Comparison of ENCODE assay signal across 1 cellular context in the genomic region with DNA sequence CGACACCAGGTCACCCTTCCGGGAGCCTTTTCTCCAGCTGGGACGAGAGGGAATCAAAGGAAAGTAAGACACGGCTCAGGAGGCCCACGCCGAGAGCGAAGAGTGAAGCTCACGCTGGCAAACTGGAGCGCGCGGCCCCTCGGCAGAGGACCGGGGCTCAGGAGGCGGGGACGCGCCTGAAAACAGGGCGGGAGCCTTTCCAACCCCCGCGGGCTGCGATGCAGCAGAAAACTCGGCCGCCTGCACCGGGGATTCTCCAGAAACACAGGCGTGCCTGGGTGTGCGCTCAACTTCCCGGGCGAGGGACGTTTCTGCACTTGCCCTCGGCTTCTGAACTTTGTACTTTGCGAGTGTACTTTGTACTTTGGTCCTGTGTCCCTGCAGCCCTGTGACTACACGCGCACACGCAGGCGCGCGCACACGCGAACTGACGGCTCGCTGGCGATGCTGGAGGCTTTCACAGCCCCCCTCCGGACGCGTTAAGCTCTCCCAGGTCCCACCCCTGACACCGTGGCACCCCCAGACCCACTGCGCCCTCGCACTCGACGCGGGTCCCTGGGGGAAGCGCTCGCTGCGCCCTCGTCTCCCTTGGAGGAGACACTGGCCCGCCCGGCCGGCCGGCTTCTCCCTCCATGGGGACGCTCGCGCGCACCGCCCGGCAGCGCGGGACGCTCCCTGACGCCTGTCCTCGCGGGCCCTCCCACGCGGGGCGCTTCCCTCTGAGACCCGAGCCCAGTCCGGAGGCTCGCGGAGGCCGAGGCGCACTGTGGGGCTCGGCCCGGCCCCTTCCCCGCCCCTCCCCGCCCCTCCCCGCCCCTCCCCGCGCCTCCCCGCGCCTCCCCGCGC.
A peak's percentile ranks its signal among the peaks of the same experiment; 100 is the strongest.
TF ChIP-seq lines count a peak whose summit lies in the region.

No MANE protein-coding gene starts in this region.

TF ChIP-seq in HepG2, 621 proteins besides CTCF, POLR2A, EP300 and RAD21 (continued from another document and continues in another):
- peak; percentile 65; the same call in 1 of the 2 replicates for TF ChIP-seq ZNF350 (CRISPR knock-in tag; IDR thresholded peaks at IDR 0.05; ENCODE audit: borderline replicate concordance, low read depth)
- no peak for TF ChIP-seq CHD2 (IDR thresholded peaks at IDR 0.05; ENCODE audit: low read depth, low read length)
- no peak for TF ChIP-seq ZNF83 (CRISPR knock-in tag; IDR thresholded peaks at IDR 0.05; ENCODE audit: borderline replicate concordance)
- TF ChIP-seq, protein P1, sequence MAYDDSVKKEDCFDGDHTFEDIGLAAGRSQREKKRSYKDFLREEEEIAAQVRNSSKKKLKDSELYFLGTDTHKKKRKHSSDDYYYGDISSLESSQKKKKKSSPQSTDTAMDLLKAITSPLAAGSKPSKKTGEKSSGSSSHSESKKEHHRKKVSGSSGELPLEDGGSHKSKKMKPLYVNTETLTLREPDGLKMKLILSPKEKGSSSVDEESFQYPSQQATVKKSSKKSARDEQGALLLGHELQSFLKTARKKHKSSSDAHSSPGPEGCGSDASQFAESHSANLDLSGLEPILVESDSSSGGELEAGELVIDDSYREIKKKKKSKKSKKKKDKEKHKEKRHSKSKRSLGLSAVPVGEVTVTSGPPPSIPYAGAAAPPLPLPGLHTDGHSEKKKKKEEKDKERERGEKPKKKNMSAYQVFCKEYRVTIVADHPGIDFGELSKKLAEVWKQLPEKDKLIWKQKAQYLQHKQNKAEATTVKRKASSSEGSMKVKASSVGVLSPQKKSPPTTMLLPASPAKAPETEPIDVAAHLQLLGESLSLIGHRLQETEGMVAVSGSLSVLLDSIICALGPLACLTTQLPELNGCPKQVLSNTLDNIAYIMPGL (CRISPR knock-in tag; IDR thresholded peaks at IDR 0.05; ENCODE audit: borderline replicate concordance in 1 of 2, low read depth in 1 of 2), result peak in 1 of 2 experiments; percentile 63; a peak in 2 of 4 replicates
- TF ChIP-seq NCOR1 (IDR thresholded peaks at IDR 0.05; ENCODE audit: borderline replicate concordance, low read length), result peak; percentile 99
- TF ChIP-seq ZNF224 (CRISPR knock-in tag; IDR thresholded peaks at IDR 0.05), result peak; percentile 67; the same call in 1 of the 2 replicates
- TF ChIP-seq ZFP1 (CRISPR knock-in tag; IDR thresholded peaks at IDR 0.05), result no peak
- no peak for TF ChIP-seq ZNF44 (CRISPR knock-in tag; IDR thresholded peaks at IDR 0.05)
- no peak for TF ChIP-seq ZNF678 (CRISPR knock-in tag; IDR thresholded peaks at IDR 0.05)
- no peak for TF ChIP-seq MAFF (IDR thresholded peaks at IDR 0.05; ENCODE audit: low read depth, low read length)
- peak; percentile 26; the same call in 1 of the 2 replicates for TF ChIP-seq FOXO1 (CRISPR knock-in tag; IDR thresholded peaks at IDR 0.05)
- peak; percentile 72; the same call in 1 of the 2 replicates for TF ChIP-seq KAT7 (CRISPR knock-in tag; IDR thresholded peaks at IDR 0.05; ENCODE audit: borderline replicate concordance)
- TF ChIP-seq KDM6A (CRISPR knock-in tag; IDR thresholded peaks at IDR 0.05; ENCODE audit: low read depth), result 0 out of 2 replicates have a peak, but pooled peaks have one; percentile 34
- TF ChIP-seq, protein P2, sequence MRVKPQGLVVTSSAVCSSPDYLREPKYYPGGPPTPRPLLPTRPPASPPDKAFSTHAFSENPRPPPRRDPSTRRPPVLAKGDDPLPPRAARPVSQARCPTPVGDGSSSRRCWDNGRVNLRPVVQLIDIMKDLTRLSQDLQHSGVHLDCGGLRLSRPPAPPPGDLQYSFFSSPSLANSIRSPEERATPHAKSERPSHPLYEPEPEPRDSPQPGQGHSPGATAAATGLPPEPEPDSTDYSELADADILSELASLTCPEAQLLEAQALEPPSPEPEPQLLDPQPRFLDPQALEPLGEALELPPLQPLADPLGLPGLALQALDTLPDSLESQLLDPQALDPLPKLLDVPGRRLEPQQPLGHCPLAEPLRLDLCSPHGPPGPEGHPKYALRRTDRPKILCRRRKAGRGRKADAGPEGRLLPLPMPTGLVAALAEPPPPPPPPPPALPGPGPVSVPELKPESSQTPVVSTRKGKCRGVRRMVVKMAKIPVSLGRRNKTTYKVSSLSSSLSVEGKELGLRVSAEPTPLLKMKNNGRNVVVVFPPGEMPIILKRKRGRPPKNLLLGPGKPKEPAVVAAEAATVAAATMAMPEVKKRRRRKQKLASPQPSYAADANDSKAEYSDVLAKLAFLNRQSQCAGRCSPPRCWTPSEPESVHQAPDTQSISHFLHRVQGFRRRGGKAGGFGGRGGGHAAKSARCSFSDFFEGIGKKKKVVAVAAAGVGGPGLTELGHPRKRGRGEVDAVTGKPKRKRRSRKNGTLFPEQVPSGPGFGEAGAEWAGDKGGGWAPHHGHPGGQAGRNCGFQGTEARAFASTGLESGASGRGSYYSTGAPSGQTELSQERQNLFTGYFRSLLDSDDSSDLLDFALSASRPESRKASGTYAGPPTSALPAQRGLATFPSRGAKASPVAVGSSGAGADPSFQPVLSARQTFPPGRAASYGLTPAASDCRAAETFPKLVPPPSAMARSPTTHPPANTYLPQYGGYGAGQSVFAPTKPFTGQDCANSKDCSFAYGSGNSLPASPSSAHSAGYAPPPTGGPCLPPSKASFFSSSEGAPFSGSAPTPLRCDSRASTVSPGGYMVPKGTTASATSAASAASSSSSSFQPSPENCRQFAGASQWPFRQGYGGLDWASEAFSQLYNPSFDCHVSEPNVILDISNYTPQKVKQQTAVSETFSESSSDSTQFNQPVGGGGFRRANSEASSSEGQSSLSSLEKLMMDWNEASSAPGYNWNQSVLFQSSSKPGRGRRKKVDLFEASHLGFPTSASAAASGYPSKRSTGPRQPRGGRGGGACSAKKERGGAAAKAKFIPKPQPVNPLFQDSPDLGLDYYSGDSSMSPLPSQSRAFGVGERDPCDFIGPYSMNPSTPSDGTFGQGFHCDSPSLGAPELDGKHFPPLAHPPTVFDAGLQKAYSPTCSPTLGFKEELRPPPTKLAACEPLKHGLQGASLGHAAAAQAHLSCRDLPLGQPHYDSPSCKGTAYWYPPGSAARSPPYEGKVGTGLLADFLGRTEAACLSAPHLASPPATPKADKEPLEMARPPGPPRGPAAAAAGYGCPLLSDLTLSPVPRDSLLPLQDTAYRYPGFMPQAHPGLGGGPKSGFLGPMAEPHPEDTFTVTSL (CRISPR knock-in tag; IDR thresholded peaks at IDR 0.05; ENCODE audit: borderline replicate concordance), result peak; percentile 66
- TF ChIP-seq, protein P3, sequence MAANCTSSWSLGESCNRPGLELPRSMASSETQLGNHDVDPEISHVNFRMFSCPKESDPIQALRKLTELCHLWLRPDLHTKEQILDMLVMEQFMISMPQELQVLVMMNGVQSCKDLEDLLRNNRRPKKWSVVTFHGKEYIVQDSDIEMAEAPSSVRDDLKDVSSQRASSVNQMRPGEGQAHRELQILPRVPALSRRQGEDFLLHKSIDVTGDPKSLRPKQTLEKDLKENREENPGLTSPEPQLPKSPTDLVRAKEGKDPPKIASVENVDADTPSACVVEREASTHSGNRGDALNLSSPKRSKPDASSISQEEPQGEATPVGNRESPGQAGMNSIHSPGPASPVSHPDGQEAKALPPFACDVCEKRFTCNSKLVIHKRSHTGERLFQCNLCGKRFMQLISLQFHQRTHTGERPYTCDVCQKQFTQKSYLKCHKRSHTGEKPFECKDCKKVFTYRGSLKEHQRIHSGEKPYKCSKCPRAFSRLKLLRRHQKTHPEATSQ (CRISPR knock-in tag; IDR thresholded peaks at IDR 0.05; ENCODE audit: borderline replicate concordance), result 0 out of 2 replicates have a peak, but pooled peaks have one; percentile 14
- TF ChIP-seq JUND (CRISPR knock-in tag; IDR thresholded peaks at IDR 0.05), result peak; percentile 50; the same call in 1 of the 2 replicates
- TF ChIP-seq ZFP90 (CRISPR knock-in tag; IDR thresholded peaks at IDR 0.05; ENCODE audit: borderline replicate concordance), result peak; percentile 93
- TF ChIP-seq ZNF879 (CRISPR knock-in tag; IDR thresholded peaks at IDR 0.05), result no peak
- TF ChIP-seq, protein P4, sequence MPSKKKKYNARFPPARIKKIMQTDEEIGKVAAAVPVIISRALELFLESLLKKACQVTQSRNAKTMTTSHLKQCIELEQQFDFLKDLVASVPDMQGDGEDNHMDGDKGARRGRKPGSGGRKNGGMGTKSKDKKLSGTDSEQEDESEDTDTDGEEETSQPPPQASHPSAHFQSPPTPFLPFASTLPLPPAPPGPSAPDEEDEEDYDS (CRISPR knock-in tag; IDR thresholded peaks at IDR 0.05), result peak; percentile 36; the same call in 1 of the 2 replicates
- TF ChIP-seq SMAD1 (CRISPR knock-in tag; IDR thresholded peaks at IDR 0.05; ENCODE audit: borderline replicate concordance, low read depth), result 0 out of 2 replicates have a peak, but pooled peaks have one; percentile 26
- TF ChIP-seq, protein P5, sequence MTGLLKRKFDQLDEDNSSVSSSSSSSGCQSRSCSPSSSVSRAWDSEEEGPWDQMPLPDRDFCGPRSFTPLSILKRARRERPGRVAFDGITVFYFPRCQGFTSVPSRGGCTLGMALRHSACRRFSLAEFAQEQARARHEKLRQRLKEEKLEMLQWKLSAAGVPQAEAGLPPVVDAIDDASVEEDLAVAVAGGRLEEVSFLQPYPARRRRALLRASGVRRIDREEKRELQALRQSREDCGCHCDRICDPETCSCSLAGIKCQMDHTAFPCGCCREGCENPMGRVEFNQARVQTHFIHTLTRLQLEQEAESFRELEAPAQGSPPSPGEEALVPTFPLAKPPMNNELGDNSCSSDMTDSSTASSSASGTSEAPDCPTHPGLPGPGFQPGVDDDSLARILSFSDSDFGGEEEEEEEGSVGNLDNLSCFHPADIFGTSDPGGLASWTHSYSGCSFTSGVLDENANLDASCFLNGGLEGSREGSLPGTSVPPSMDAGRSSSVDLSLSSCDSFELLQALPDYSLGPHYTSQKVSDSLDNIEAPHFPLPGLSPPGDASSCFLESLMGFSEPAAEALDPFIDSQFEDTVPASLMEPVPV (CRISPR knock-in tag; IDR thresholded peaks at IDR 0.05), result peak; percentile 80; the same call in 1 of the 2 replicates
- TF ChIP-seq, protein P6, sequence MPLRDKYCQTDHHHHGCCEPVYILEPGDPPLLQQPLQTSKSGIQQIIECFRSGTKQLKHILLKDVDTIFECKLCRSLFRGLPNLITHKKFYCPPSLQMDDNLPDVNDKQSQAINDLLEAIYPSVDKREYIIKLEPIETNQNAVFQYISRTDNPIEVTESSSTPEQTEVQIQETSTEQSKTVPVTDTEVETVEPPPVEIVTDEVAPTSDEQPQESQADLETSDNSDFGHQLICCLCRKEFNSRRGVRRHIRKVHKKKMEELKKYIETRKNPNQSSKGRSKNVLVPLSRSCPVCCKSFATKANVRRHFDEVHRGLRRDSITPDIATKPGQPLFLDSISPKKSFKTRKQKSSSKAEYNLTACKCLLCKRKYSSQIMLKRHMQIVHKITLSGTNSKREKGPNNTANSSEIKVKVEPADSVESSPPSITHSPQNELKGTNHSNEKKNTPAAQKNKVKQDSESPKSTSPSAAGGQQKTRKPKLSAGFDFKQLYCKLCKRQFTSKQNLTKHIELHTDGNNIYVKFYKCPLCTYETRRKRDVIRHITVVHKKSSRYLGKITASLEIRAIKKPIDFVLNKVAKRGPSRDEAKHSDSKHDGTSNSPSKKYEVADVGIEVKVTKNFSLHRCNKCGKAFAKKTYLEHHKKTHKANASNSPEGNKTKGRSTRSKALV (CRISPR knock-in tag; IDR thresholded peaks at IDR 0.05), result peak; percentile 92
- TF ChIP-seq ZNF484 (CRISPR knock-in tag; IDR thresholded peaks at IDR 0.05; ENCODE audit: borderline replicate concordance, low read depth), result 0 out of 2 replicates have a peak, but pooled peaks have one; percentile 27
- peak; percentile 52; the same call in 1 of the 2 replicates for TF ChIP-seq ZNF605 (CRISPR knock-in tag; IDR thresholded peaks at IDR 0.05)
- TF ChIP-seq, protein P7, sequence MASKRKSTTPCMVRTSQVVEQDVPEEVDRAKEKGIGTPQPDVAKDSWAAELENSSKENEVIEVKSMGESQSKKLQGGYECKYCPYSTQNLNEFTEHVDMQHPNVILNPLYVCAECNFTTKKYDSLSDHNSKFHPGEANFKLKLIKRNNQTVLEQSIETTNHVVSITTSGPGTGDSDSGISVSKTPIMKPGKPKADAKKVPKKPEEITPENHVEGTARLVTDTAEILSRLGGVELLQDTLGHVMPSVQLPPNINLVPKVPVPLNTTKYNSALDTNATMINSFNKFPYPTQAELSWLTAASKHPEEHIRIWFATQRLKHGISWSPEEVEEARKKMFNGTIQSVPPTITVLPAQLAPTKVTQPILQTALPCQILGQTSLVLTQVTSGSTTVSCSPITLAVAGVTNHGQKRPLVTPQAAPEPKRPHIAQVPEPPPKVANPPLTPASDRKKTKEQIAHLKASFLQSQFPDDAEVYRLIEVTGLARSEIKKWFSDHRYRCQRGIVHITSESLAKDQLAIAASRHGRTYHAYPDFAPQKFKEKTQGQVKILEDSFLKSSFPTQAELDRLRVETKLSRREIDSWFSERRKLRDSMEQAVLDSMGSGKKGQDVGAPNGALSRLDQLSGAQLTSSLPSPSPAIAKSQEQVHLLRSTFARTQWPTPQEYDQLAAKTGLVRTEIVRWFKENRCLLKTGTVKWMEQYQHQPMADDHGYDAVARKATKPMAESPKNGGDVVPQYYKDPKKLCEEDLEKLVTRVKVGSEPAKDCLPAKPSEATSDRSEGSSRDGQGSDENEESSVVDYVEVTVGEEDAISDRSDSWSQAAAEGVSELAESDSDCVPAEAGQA (IDR thresholded peaks at IDR 0.05; ENCODE audit: low read depth), result 0 out of 2 replicates have a peak, but pooled peaks have one; percentile 42
- TF ChIP-seq, protein P7 (CRISPR knock-in tag; IDR thresholded peaks at IDR 0.05; ENCODE audit: borderline replicate concordance), result no peak
- TF ChIP-seq ZNF563 (CRISPR knock-in tag; IDR thresholded peaks at IDR 0.05), result peak; percentile 72
